Comparison of ENCODE assay signal across 13 cellular contexts in the genomic region with DNA sequence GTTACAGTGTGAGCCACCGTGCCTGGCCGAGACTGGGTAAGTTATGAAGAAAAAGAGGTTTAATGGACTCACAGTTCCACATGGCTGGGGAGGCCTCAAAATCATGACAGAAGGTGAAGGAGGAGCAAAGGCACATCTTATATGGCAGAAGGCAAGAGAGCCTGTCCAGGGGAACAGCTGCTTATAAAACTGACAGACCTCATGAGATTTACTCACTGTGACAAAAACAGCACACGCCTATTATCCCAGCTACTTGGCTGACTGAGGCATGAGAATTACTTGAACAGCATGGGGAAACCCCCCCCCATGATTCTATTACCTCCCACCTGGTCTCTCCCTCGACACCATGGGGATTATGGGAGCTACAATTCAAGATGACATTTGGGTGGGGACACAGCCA.
"Had no signal": no experiment of that assay in that cellular context is flagged by ENCODE, and none has a peak within 500 bp of the region (broad histone marks: within the 10 kb centered on the region; RNA-seq: fewer than 3 reads in every experiment).

No MANE protein-coding gene starts in this region.

- H3K27me3 ChIP-seq: colonic mucosa, esophagus squamous epithelium, spleen had no signal

- H3K27me3 Mint-ChIP-seq: activated CD4-positive, alpha-beta T cell treated with anti-CD3 and anti-CD28 coated beads, Interleukin-2, amount 10 ng/mL, durations not matched to agents 7 days and 5 days; activated naive CD4-positive, alpha-beta T cell treated with anti-CD3 and anti-CD28 coated beads, Interleukin-2, amount 10 ng/mL, durations not matched to agents 7 days and 5 days had no signal

- H3K4me3 ChIP-seq: colonic mucosa, esophagus squamous epithelium, spleen, thoracic aorta had no signal

- DNase-seq: activated CD4-positive, alpha-beta T cell treated with anti-CD3 and anti-CD28 coated beads, Interleukin-2, amount 10 ng/mL, durations not matched to agents 7 days and 5 days; activated naive CD4-positive, alpha-beta T cell treated with anti-CD3 and anti-CD28 coated beads, Interleukin-2, amount 10 ng/mL, durations not matched to agents 7 days and 5 days; activated T-cell treated with anti-CD3 and anti-CD28 coated beads for 4 hours; colonic mucosa; esophagus squamous epithelium; hypothalamus; mesendoderm; spleen; SW 1271 had no signal

- H3K4me3 Mint-ChIP-seq: activated CD4-positive, alpha-beta T cell treated with anti-CD3 and anti-CD28 coated beads, Interleukin-2, amount 10 ng/mL, durations not matched to agents 7 days and 5 days; activated naive CD4-positive, alpha-beta T cell treated with anti-CD3 and anti-CD28 coated beads, Interleukin-2, amount 10 ng/mL, durations not matched to agents 7 days and 5 days; neural crest cell; T-helper 2 cell treated with Interferon-gamma antibody and Interleukin-4, amounts not matched to agents 5 μg/mL and 100 μg/mL, for 36 hours had no signal

- H3K36me3 ChIP-seq: colonic mucosa had no signal

- ATAC-seq: sciatic nerve had no signal

- H3K27ac ChIP-seq: colonic mucosa, esophagus squamous epithelium, spleen, thoracic aorta had no signal

- H3K4me1 Mint-ChIP-seq: activated CD4-positive, alpha-beta T cell treated with anti-CD3 and anti-CD28 coated beads, Interleukin-2, amount 10 ng/mL, durations not matched to agents 7 days and 5 days; activated naive CD4-positive, alpha-beta T cell treated with anti-CD3 and anti-CD28 coated beads, Interleukin-2, amount 10 ng/mL, durations not matched to agents 7 days and 5 days had no signal

- H3K27ac Mint-ChIP-seq: activated CD4-positive, alpha-beta T cell treated with anti-CD3 and anti-CD28 coated beads, Interleukin-2, amount 10 ng/mL, durations not matched to agents 7 days and 5 days; activated naive CD4-positive, alpha-beta T cell treated with anti-CD3 and anti-CD28 coated beads, Interleukin-2, amount 10 ng/mL, durations not matched to agents 7 days and 5 days; T-helper 2 cell treated with Interferon-gamma antibody and Interleukin-4, amounts not matched to agents 5 μg/mL and 100 μg/mL, for 36 hours had no signal
